Comparison of ENCODE assay signal across 1 cellular context in genomic region chr17:81526662-81527571, GRCh38.
TF ChIP-seq lines count a peak whose summit lies in the region.

No MANE protein-coding gene starts in this region.

TF ChIP-seq in GM12878, 131 proteins besides CTCF, POLR2A, EP300 and RAD21:
- TF ChIP-seq BHLHE40 (IDR thresholded peaks at IDR 0.05; ENCODE audit: borderline replicate concordance in 1 of 2, low read depth in 2 of 2, low read length in 1 of 2) (peak in 1 of 2 experiments; percentile 29; a peak in 1 of 4 replicates), CEBPB (IDR thresholded peaks at IDR 0.05; ENCODE audit: borderline replicate concordance in 1 of 2, low read depth in 2 of 2, low read length in 2 of 2) (no peak)
